In genomic region chr14:35365130-35366047, GRCh38 we compare ENCODE assay signal across 8 cellular contexts.
DNase-seq lines count a peak whose midpoint lies in the region; ATAC-seq lines count a peak whose summit lies in the region.

No MANE protein-coding gene starts in this region.

- DNase-seq in CD1c-positive myeloid dendritic cell (ENCODE audit: extremely low spot score): peak; percentile 94
- peak; percentile 83 for DNase-seq in HK-2 (ENCODE audit: unreplicated experiment)
- DNase-seq in activated CD4-positive, alpha-beta T cell treated with anti-CD3 and anti-CD28 coated beads for 48 hours: peak; percentile 91
- DNase-seq in dedifferentiated amniotic fluid mesenchymal stem cell (ENCODE audit: extremely low spot score): peak; percentile 58

- no peaks in the 10 kb centered on the region for H3K36me3 Mint-ChIP-seq in stimulated activated memory B cell treated with anti-CD40 and anti-IgM and Interleukin-4, amounts not matched to agents 10 μg/mL and 1 μg/mL and 100 μg/mL, for 72 hours

- no peaks in the 10 kb centered on the region for H3K27me3 ChIP-seq in mucosa of rectum (ENCODE audit: control insufficient read depth in 2 of 2, insufficient read depth in 2 of 2, low read length in 2 of 2)

- peak overlapping the region in 1 of 2 donors; percentile 14 for H3K9ac ChIP-seq in mucosa of rectum (ENCODE audit: low read depth in 1 of 2, low read length in 2 of 2)

- no peak overlapping the region for H3K4me3 Mint-ChIP-seq in stimulated activated memory B cell treated with anti-CD40 and anti-IgM and Interleukin-4, amounts not matched to agents 10 μg/mL and 1 μg/mL and 100 μg/mL, for 72 hours

- no peaks in the 10 kb centered on the region for H3K36me3 ChIP-seq in mucosa of rectum (ENCODE audit: control insufficient read depth in 2 of 2, insufficient read depth in 2 of 2, low read length in 2 of 2)

- peaks cover 53% of the 10 kb centered on the region for H3K4me1 Mint-ChIP-seq in stimulated activated memory B cell treated with anti-CD40 and anti-IgM and Interleukin-4, amounts not matched to agents 10 μg/mL and 1 μg/mL and 100 μg/mL, for 72 hours

- H3K4me1 ChIP-seq in mucosa of rectum (ENCODE audit: control insufficient read depth in 2 of 2, insufficient read depth in 2 of 2, low read length in 2 of 2): peaks cover 4 to 11% of the 10 kb centered on the region in 2 donors

- peak; percentile 79 for ATAC-seq in stimulated activated memory B cell treated with anti-CD40 and anti-IgM and Interleukin-4, amounts not matched to agents 10 μg/mL and 1 μg/mL and 100 μg/mL, for 72 hours
- ATAC-seq in HG02970 (IDR thresholded peaks at IDR 0.05; ENCODE audit: low FRiP score, unreplicated experiment) (no peak), GM21529 (IDR thresholded peaks at IDR 0.05; ENCODE audit: unreplicated experiment) (no peak)

- no peaks in the 10 kb centered on the region for H3K9me3 Mint-ChIP-seq in stimulated activated memory B cell treated with anti-CD40 and anti-IgM and Interleukin-4, amounts not matched to agents 10 μg/mL and 1 μg/mL and 100 μg/mL, for 72 hours

- H3K27ac Mint-ChIP-seq in stimulated activated memory B cell treated with anti-CD40 and anti-IgM and Interleukin-4, amounts not matched to agents 10 μg/mL and 1 μg/mL and 100 μg/mL, for 72 hours: peak overlapping the region; percentile 83

- no peaks in the 10 kb centered on the region for H3K27me3 Mint-ChIP-seq in stimulated activated memory B cell treated with anti-CD40 and anti-IgM and Interleukin-4, amounts not matched to agents 10 μg/mL and 1 μg/mL and 100 μg/mL, for 72 hours

- H3K9me3 ChIP-seq in mucosa of rectum (ENCODE audit: control insufficient read depth in 2 of 2, low read length in 2 of 2): no peaks in the 10 kb centered on the region

- no peak overlapping the region for H3K4me3 ChIP-seq in mucosa of rectum (ENCODE audit: low read length in 2 of 2)

- H3K27ac ChIP-seq in mucosa of rectum (ENCODE audit: low read depth in 2 of 2, low read length in 2 of 2): peak overlapping the region; percentile 59 to 61
